In the genomic region with DNA sequence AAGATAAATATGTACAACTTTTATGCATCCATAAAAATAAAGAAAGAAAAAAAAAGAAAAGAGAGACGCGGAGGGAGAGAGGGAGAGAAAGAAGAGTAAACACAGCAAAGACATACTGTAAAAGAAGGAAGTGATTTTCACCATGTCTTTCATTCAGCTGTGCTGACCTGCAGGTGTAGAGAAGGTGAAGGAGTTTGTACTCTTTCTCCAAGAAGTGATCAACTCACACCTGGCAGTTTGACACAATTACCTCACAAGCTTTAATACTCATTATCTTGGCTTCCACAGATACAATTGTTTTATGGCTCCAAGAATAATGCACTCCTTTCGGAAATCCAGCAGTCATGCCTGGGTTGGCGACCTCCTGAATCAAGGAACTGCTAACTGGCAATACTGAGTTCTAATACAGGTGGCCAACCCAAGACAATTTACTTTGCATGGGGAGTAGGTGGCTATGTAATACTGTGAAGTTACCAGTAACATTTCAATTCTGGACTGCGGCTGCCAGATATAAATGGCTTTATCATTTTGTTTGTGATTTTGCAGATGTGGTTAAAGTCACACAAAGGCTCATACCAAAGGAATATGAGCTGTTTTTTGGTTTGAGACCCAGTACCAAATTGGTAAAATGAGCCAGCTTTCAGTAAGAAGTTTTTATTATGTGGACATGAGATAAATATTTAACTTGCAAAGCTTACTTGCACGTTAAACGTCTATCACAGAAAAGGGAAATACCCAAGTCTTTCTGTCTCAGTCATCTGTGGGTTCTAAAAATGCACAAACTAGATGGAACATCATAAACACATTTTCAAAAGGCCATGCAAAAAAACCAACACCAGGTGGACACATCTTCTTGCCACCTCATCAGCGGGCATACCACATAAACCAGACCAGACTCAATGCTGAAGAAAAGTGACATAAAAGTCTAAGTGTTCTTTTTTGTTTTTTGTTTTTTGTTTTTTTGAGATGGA, we compare ENCODE assay signal across 14 cellular contexts.
A peak's percentile ranks its signal among the peaks of the same experiment; 100 is the strongest.
DNase-seq lines count a peak whose midpoint lies in the region; ATAC-seq, FAIRE-seq and TF ChIP-seq lines count a peak whose summit lies in the region.
"Had no signal": no experiment of that assay in that cellular context is flagged by ENCODE, and none has a peak within 500 bp of the region (broad histone marks: within the 10 kb centered on the region; RNA-seq: fewer than 3 reads in every experiment).

No MANE protein-coding gene starts in this region.

- DNase-seq in GM18507 (ENCODE audit: extremely low spot score, insufficient read length, low read depth) (peak; percentile 4), occipital lobe (lab: John Stamatoyannopoulos, UW) (no peak), H54 (ENCODE audit: insufficient read length, low spot score) (no peak), HUDEP-2 (lab: John Stamatoyannopoulos, UW; ENCODE audit: unreplicated experiment in 76 of 76) (no peak), HAP-1 (ENCODE audit: low spot score in 2 of 2) (no peak)
- DNase-seq: activated CD4-positive, alpha-beta T cell treated with anti-CD3 and anti-CD28 coated beads, Interleukin-2, amount 50 U/mL, for 1 hour; activated naive CD8-positive, alpha-beta T cell treated with anti-CD3 and anti-CD28 coated beads for 36 hours; C1 segment of cervical spinal cord; naive B cell; SHP77 had no signal

- TF ChIP-seq CTCF in SU-DHL-6 (IDR thresholded peaks at IDR 0.05; ENCODE audit: insufficient read depth, low read length, poor library complexity, severe bottlenecking) = no peak

- H3K4me3 ChIP-seq in SU-DHL-6 (ENCODE audit: insufficient read depth, low read length, poor library complexity, severe bottlenecking) = no peak overlapping the region
- H3K4me3 ChIP-seq in HAP-1 = no peak overlapping the region

- H3K27me3 ChIP-seq in SU-DHL-6 (ENCODE audit: low read length) (no peaks in the 10 kb centered on the region), HAP-1 (ENCODE audit: low read depth) (peaks cover 15% of the 10 kb centered on the region)

- ATAC-seq in GM21515 (IDR thresholded peaks at IDR 0.05; ENCODE audit: unreplicated experiment) (peak; percentile 51), HG03066 (IDR thresholded peaks at IDR 0.05; ENCODE audit: low read depth, unreplicated experiment) (peak; percentile 62)
- ATAC-seq: HepG2 had no signal

- H3K4me1 ChIP-seq in HAP-1 = no peaks in the 10 kb centered on the region

- H3K9me3 ChIP-seq in SU-DHL-6 (ENCODE audit: insufficient read depth, low read length) = no peaks in the 10 kb centered on the region
- no peaks in the 10 kb centered on the region for H3K9me3 ChIP-seq in HAP-1

- TF ChIP-seq POLR2A in H54 (IDR thresholded peaks at IDR 0.05; ENCODE audit: low read depth, low read length) = no peak

- H3K79me2 ChIP-seq in SU-DHL-6 (ENCODE audit: insufficient read depth, low read length) = no peaks in the 10 kb centered on the region

- FAIRE-seq in GM18507 (lab: Jason Lieb, UNC) = peak; percentile 95
- no peak for FAIRE-seq in H54 (lab: Jason Lieb, UNC)
- FAIRE-seq: HepG2 had no signal

- no peak overlapping the region for H3K9ac ChIP-seq in SU-DHL-6 (ENCODE audit: low read length)

- no peak overlapping the region for H3K4me2 ChIP-seq in SU-DHL-6 (ENCODE audit: low read depth, low read length, poor library complexity, severe bottlenecking)

- H3K36me3 ChIP-seq in SU-DHL-6 (ENCODE audit: low read length) (no peaks in the 10 kb centered on the region), HAP-1 (replicated peaks) (no peaks in the 10 kb centered on the region)

- H3K27ac ChIP-seq in SU-DHL-6 (ENCODE audit: low read depth, low read length) = peak overlapping the region; percentile 33; the same call in 1 of the 2 replicates

- H4K20me1 ChIP-seq in SU-DHL-6 (ENCODE audit: low read depth, low read length) = no peaks in the 10 kb centered on the region

- H3K9me2 ChIP-seq in SU-DHL-6 (replicated peaks; ENCODE audit: insufficient read depth, low read length) = no peaks in the 10 kb centered on the region

- no peaks in the 10 kb centered on the region for H3F3A ChIP-seq in SU-DHL-6 (ENCODE audit: insufficient read depth)

- H2AFZ ChIP-seq in SU-DHL-6 (ENCODE audit: low read depth, low read length, severe bottlenecking) = no peak overlapping the region

- in situ Hi-C loops in HAP-1 (cut with MboI; ENCODE audit: low sequenced_read_pairs) = no loop called here
